23 cellular contexts compared by ENCODE assay signal in genomic region chr10:66784796-66785195, GRCh38.
"Had no signal": no experiment of that assay in that cellular context is flagged by ENCODE, and none has a peak within 500 bp of the region (broad histone marks: within the 10 kb centered on the region; RNA-seq: fewer than 3 reads in every experiment).

No MANE protein-coding gene starts in this region.

- H3K27me3 ChIP-seq: ascending aorta, brain microvascular endothelial cell, cardiac muscle cell had no signal

- H3K4me1 ChIP-seq: ascending aorta had no signal

- H3K27ac Mint-ChIP-seq: activated CD4-positive, alpha-beta T cell treated with anti-CD3 and anti-CD28 coated beads for 36 hours; activated CD8-positive, alpha-beta T cell treated with anti-CD3 and anti-CD28 coated beads for 36 hours; activated naive CD8-positive, alpha-beta T cell treated with anti-CD3 and anti-CD28 coated beads, Interleukin-2, amount 10 ng/mL, durations not matched to agents 7 days and 5 days; T-cell had no signal

- H3K4me1 Mint-ChIP-seq: activated CD4-positive, alpha-beta T cell treated with anti-CD3 and anti-CD28 coated beads for 36 hours; activated naive CD8-positive, alpha-beta T cell treated with anti-CD3 and anti-CD28 coated beads, Interleukin-2, amount 10 ng/mL, durations not matched to agents 7 days and 5 days; T-cell had no signal

- DNase-seq: activated CD4-positive, alpha-beta T cell treated with anti-CD3 and anti-CD28 coated beads for 36 hours; activated CD4-positive, alpha-beta T cell treated with anti-CD3 and anti-CD28 coated beads, Interleukin-2, amount 50 U/mL, for 1 hour; activated CD8-positive, alpha-beta memory T cell treated with anti-CD3 and anti-CD28 coated beads, Interleukin-2, amount 50 U/mL, for 4 hours; activated CD8-positive, alpha-beta T cell treated with anti-CD3 and anti-CD28 coated beads for 36 hours; activated naive CD4-positive, alpha-beta T cell treated with anti-CD3 and anti-CD28 coated beads, Interleukin-2, amount 50 U/mL, for 16 hours; activated naive CD8-positive, alpha-beta T cell treated with anti-CD3 and anti-CD28 coated beads, Interleukin-2, amount 10 ng/mL, durations not matched to agents 7 days and 5 days; amniotic stem cell; brain microvascular endothelial cell; NCI-H1048; NCI-H1417; NCI-H1930; NCI-H345; NCI-H510A; NCI-H526 treated with DMSO at 0.1 percent for 48 hours; NCI-H82; RPMI8226; T-cell; T-helper 2 cell; WERI-Rb-1 had no signal

- H3K36me3 Mint-ChIP-seq: activated naive CD8-positive, alpha-beta T cell treated with anti-CD3 and anti-CD28 coated beads, Interleukin-2, amount 10 ng/mL, durations not matched to agents 7 days and 5 days; T-cell had no signal

- H3K9me3 Mint-ChIP-seq: activated CD8-positive, alpha-beta T cell treated with anti-CD3 and anti-CD28 coated beads for 36 hours; activated naive CD8-positive, alpha-beta T cell treated with anti-CD3 and anti-CD28 coated beads, Interleukin-2, amount 10 ng/mL, durations not matched to agents 7 days and 5 days had no signal

- H3K27ac ChIP-seq: ascending aorta, brain microvascular endothelial cell, cardiac muscle cell, SK-N-MC, WERI-Rb-1 had no signal

- H3K4me3 ChIP-seq: ascending aorta, cardiac muscle cell, SK-N-MC had no signal

- H3K36me3 ChIP-seq: ascending aorta, brain microvascular endothelial cell, cardiac muscle cell, WERI-Rb-1 had no signal

- H3K9me3 ChIP-seq: ascending aorta had no signal

- H3K4me3 Mint-ChIP-seq: activated CD4-positive, alpha-beta T cell treated with anti-CD3 and anti-CD28 coated beads for 36 hours; activated CD8-positive, alpha-beta T cell treated with anti-CD3 and anti-CD28 coated beads for 36 hours; activated naive CD8-positive, alpha-beta T cell treated with anti-CD3 and anti-CD28 coated beads, Interleukin-2, amount 10 ng/mL, durations not matched to agents 7 days and 5 days; T-cell had no signal

- H3K27me3 Mint-ChIP-seq: activated CD4-positive, alpha-beta T cell treated with anti-CD3 and anti-CD28 coated beads for 36 hours; activated CD8-positive, alpha-beta T cell treated with anti-CD3 and anti-CD28 coated beads for 36 hours; activated naive CD8-positive, alpha-beta T cell treated with anti-CD3 and anti-CD28 coated beads, Interleukin-2, amount 10 ng/mL, durations not matched to agents 7 days and 5 days; T-cell had no signal

- ATAC-seq: activated CD4-positive, alpha-beta T cell treated with anti-CD3 and anti-CD28 coated beads for 36 hours; activated CD8-positive, alpha-beta T cell treated with anti-CD3 and anti-CD28 coated beads for 36 hours; Right ventricle myocardium inferior; T-cell had no signal
